Comparison of ENCODE assay signal across 16 cellular contexts in genomic region chr4:123288309-123289025, GRCh38.
DNase-seq lines count a peak whose midpoint lies in the region; ATAC-seq and TF ChIP-seq lines count a peak whose summit lies in the region.
"Had no signal": no experiment of that assay in that cellular context is flagged by ENCODE, and none has a peak within 500 bp of the region (broad histone marks: within the 10 kb centered on the region; RNA-seq: fewer than 3 reads in every experiment).

No MANE protein-coding gene starts in this region.

- H3K4me1 Mint-ChIP-seq in activated CD8-positive, alpha-beta T cell treated with anti-CD3 and anti-CD28 coated beads, Interleukin-2, amount 10 ng/mL, durations not matched to agents 7 days and 5 days (ENCODE audit: low read depth), result no peaks in the 10 kb centered on the region
- H3K4me1 Mint-ChIP-seq: activated T-helper 17 cell treated with anti-CD3 and anti-CD28 coated beads, Interleukin-2, amount 50 U/mL, for 72 hours had no signal

- no peak overlapping the region for H3K4me3 ChIP-seq in GM12865 (ENCODE audit: low read depth, low read length)
- H3K4me3 ChIP-seq: sigmoid colon, thyroid gland had no signal

- no peak overlapping the region for H3K4me3 Mint-ChIP-seq in activated CD8-positive, alpha-beta T cell treated with anti-CD3 and anti-CD28 coated beads, Interleukin-2, amount 10 ng/mL, durations not matched to agents 7 days and 5 days
- H3K4me3 Mint-ChIP-seq: activated T-helper 17 cell treated with anti-CD3 and anti-CD28 coated beads, Interleukin-2, amount 50 U/mL, for 72 hours had no signal

- no peaks in the 10 kb centered on the region for H3K27me3 Mint-ChIP-seq in activated CD8-positive, alpha-beta T cell treated with anti-CD3 and anti-CD28 coated beads, Interleukin-2, amount 10 ng/mL, durations not matched to agents 7 days and 5 days (ENCODE audit: low read depth)
- H3K27me3 Mint-ChIP-seq: activated T-helper 17 cell treated with anti-CD3 and anti-CD28 coated beads, Interleukin-2, amount 50 U/mL, for 72 hours had no signal

- CTCF ChIA-PET in activated CD8-positive, alpha-beta T cell treated with anti-CD3 and anti-CD28 coated beads, Interleukin-2, amount 10 ng/mL, durations not matched to agents 7 days and 5 days (lab: Charles Lee), result no interaction called here

- DNase-seq in GM12865 (ENCODE audit: low read depth) (peak; percentile 14), superior temporal gyrus (ENCODE audit: extremely low spot score) (no peak), HuH-7.5 (ENCODE audit: low spot score) (no peak)
- DNase-seq in activated CD8-positive, alpha-beta T cell treated with anti-CD3 and anti-CD28 coated beads, Interleukin-2, amount 10 ng/mL, durations not matched to agents 7 days and 5 days, result no peak
- no peak for DNase-seq in activated naive CD4-positive, alpha-beta T cell treated with Interleukin-2 at 50 U/mL for 16 hours
- DNase-seq: amniotic stem cell; C1 segment of cervical spinal cord; hypothalamus; sigmoid colon; stimulated activated CD8-positive, alpha-beta memory T cell treated with anti-CD3 and anti-CD28 coated beads, Interleukin-4, amount 100 ng/mL, for 48 hours; thyroid gland had no signal

- H3K27ac Mint-ChIP-seq in activated CD8-positive, alpha-beta T cell treated with anti-CD3 and anti-CD28 coated beads, Interleukin-2, amount 10 ng/mL, durations not matched to agents 7 days and 5 days, result no peak overlapping the region
- H3K27ac Mint-ChIP-seq: activated T-helper 17 cell treated with anti-CD3 and anti-CD28 coated beads, Interleukin-2, amount 50 U/mL, for 72 hours had no signal

- POLR2A ChIA-PET in activated CD8-positive, alpha-beta T cell treated with anti-CD3 and anti-CD28 coated beads, Interleukin-2, amount 10 ng/mL, durations not matched to agents 7 days and 5 days (lab: Charles Lee), result no interaction called here

- ATAC-seq in GM19438 (IDR thresholded peaks at IDR 0.05; ENCODE audit: low read depth, unreplicated experiment), result peak; percentile 58
- peak; percentile 79 for ATAC-seq in HG02678 (IDR thresholded peaks at IDR 0.05; ENCODE audit: unreplicated experiment)
- peak; percentile 62 for ATAC-seq in HG03432 (IDR thresholded peaks at IDR 0.05; ENCODE audit: unreplicated experiment)
- ATAC-seq in activated CD8-positive, alpha-beta T cell treated with anti-CD3 and anti-CD28 coated beads, Interleukin-2, amount 10 ng/mL, durations not matched to agents 7 days and 5 days, result no peak
- ATAC-seq: activated T-helper 17 cell treated with anti-CD3 and anti-CD28 coated beads, Interleukin-2, amount 50 U/mL, for 72 hours; left lobe of liver had no signal

- peaks cover 16% of the 10 kb centered on the region for H3K9me3 Mint-ChIP-seq in activated CD8-positive, alpha-beta T cell treated with anti-CD3 and anti-CD28 coated beads, Interleukin-2, amount 10 ng/mL, durations not matched to agents 7 days and 5 days (ENCODE audit: insufficient read depth)

- no peak for TF ChIP-seq CTCF in GM12865 (IDR thresholded peaks at IDR 0.05; ENCODE audit: insufficient read depth, low read depth, low read length, missing control alignments)

- H3K36me3 Mint-ChIP-seq in activated CD8-positive, alpha-beta T cell treated with anti-CD3 and anti-CD28 coated beads, Interleukin-2, amount 10 ng/mL, durations not matched to agents 7 days and 5 days (ENCODE audit: low read depth), result peaks cover 22% of the 10 kb centered on the region
